In the genomic region with DNA sequence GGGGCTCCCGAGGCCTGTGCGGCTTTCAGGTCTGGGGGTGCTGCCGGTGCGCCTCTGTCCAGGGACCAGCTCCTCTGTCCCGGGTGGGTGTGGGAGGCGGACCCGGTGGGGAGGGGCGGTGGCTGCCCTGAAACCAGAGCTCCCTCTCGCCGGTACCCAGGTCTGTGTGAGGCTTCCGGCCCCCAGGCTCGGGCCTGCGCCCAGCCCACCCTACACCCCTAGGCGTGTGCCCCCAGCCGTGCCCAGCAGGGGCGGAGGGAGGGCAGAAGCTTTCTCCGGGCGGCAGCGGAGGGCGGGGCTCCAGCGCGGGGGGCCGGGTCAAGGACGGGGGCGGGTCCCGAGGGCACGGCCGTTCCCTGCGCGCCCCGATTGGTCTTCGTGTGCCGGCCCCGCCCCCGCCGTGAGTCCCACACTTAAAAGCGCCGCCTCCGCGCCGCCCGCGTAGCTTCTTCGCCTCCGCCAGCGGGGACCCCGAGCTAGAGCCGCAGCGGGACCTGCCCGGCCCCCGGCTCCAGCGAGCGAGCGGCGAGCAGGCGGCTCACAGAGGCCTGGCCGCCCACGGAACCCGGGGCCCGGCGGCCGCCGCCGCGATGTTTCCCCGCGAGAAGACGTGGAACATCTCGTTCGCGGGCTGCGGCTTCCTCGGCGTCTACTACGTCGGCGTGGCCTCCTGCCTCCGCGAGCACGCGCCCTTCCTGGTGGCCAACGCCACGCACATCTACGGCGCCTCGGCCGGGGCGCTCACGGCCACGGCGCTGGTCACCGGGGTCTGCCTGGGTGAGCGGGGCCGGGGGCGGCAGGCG, we compare ENCODE assay signal across 8 cellular contexts. TPM values are rescaled to one million over a fixed set of nuclear protein-coding genes. Genes with fewer than 3 reads are reported as not detected.
DNase-seq lines count a peak whose midpoint lies in the region; TF ChIP-seq lines count a peak whose summit lies in the region.

No MANE protein-coding gene starts in this region.

- peak overlapping the region; percentile 97 for H3K4me2 ChIP-seq in Loucy (ENCODE audit: low read depth, low read length, poor library complexity, severe bottlenecking)

- no peak overlapping the region for H3K27ac Mint-ChIP-seq in activated naive CD4-positive, alpha-beta T cell treated with anti-CD3 and anti-CD28 coated beads for 36 hours

- H3K36me3 Mint-ChIP-seq in activated naive CD4-positive, alpha-beta T cell treated with anti-CD3 and anti-CD28 coated beads for 36 hours (ENCODE audit: low read depth), result peaks cover 3% of the 10 kb centered on the region

- no peaks in the 10 kb centered on the region for H3K27me3 Mint-ChIP-seq in activated naive CD4-positive, alpha-beta T cell treated with anti-CD3 and anti-CD28 coated beads for 36 hours (ENCODE audit: low read depth)

- no peaks in the 10 kb centered on the region for H3K9me2 ChIP-seq in Loucy (replicated peaks; ENCODE audit: low read depth, low read length)

- TF ChIP-seq CTCF in Loucy (conservative IDR thresholded peaks at IDR 0.05; ENCODE audit: low read length), result no peak
- peak in 1 of 2 donors; percentile 31 for TF ChIP-seq CTCF in suprapubic skin (IDR thresholded peaks at IDR 0.05)

- CTCF ChIA-PET in activated naive CD4-positive, alpha-beta T cell treated with anti-CD3 and anti-CD28 coated beads for 36 hours (lab: Charles Lee), result interaction anchor here (1.0 kb wide), 1 partner anchor 15 kb away, joined by 3 read pairs; no protein-coding TSS in a partner anchor

- peak; percentile 75 to 87 for TF ChIP-seq POLR2A in suprapubic skin (IDR thresholded peaks at IDR 0.05)

- peak overlapping the region; percentile 75 for H3K4me3 Mint-ChIP-seq in activated naive CD4-positive, alpha-beta T cell treated with anti-CD3 and anti-CD28 coated beads for 36 hours

- H3K79me2 ChIP-seq in Loucy (ENCODE audit: insufficient read depth, low read length), result peaks cover 24% of the 10 kb centered on the region

- peak; percentile 93 for DNase-seq in G401 (ENCODE audit: low spot score)
- peak; percentile 47 for DNase-seq in GOT3 (lab: John Stamatoyannopoulos, UW)
- DNase-seq in SK-MEL-5 (ENCODE audit: low read depth, low spot score), result peak; percentile 82
- DNase-seq in activated naive CD4-positive, alpha-beta T cell treated with anti-CD3 and anti-CD28 coated beads for 36 hours, result peak; percentile 89
- peak; percentile 95 for DNase-seq in germinal center (ENCODE audit: low spot score)
- DNase-seq in nucleus accumbens (lab: John Stamatoyannopoulos, UW), result peak in 55 of 56 donors; percentile 39 to 95 (median 84)
- DNase-seq in suprapubic skin (ENCODE audit: low spot score in 2 of 2), result peak; percentile 96 to 97

- H3K9ac ChIP-seq in Loucy (ENCODE audit: low read depth, low read length, poor library complexity, severe bottlenecking), result peak overlapping the region; percentile 81

- H4K20me1 ChIP-seq in Loucy (ENCODE audit: insufficient read depth, low read length, poor library complexity, severe bottlenecking), result peaks cover 27% of the 10 kb centered on the region

- H3K36me3 ChIP-seq in Loucy (ENCODE audit: insufficient read depth, low read length), result no peaks in the 10 kb centered on the region
- peaks cover 24% of the 10 kb centered on the region for H3K36me3 ChIP-seq in suprapubic skin

- no peaks in the 10 kb centered on the region for H3K9me3 Mint-ChIP-seq in activated naive CD4-positive, alpha-beta T cell treated with anti-CD3 and anti-CD28 coated beads for 36 hours

- H3K4me1 Mint-ChIP-seq in activated naive CD4-positive, alpha-beta T cell treated with anti-CD3 and anti-CD28 coated beads for 36 hours (ENCODE audit: low read depth), result peaks cover 13% of the 10 kb centered on the region

- H3K4me3 ChIP-seq in Loucy (ENCODE audit: low read length, poor library complexity, severe bottlenecking) (peak overlapping the region; percentile 89), suprapubic skin (peak overlapping the region; percentile 95)

- no peaks in the 10 kb centered on the region for H3F3A ChIP-seq in Loucy (ENCODE audit: low read depth)

- H3K27me3 ChIP-seq in Loucy (ENCODE audit: insufficient read depth, low read length, poor library complexity, severe bottlenecking), result no peaks in the 10 kb centered on the region
- H3K27me3 ChIP-seq in suprapubic skin, result no peaks in the 10 kb centered on the region

- in situ Hi-C loops in G401 (cut with HindIII; ENCODE audit: low sequenced_read_pairs) (no loop called here), SK-MEL-5 (cut with HindIII; ENCODE audit: low pct_unique_long_range_greater_than_20kb, low sequenced_read_pairs) (no loop called here)

- intact Hi-C loops in activated naive CD4-positive, alpha-beta T cell treated with anti-CD3 and anti-CD28 coated beads for 36 hours (cut with micrococcal nuclease), result loop anchor here (1.0 kb wide), 2 partner anchors 10 to 23 kb away; partner anchors contain the start of gene RPLP2

- H2AFZ ChIP-seq in Loucy (ENCODE audit: low read length), result peak overlapping the region; percentile 42; the same call in 1 of the 2 replicates

- H3K4me1 ChIP-seq in Loucy (ENCODE audit: insufficient read depth, low read length, poor library complexity, severe bottlenecking) (peaks cover 14% of the 10 kb centered on the region), suprapubic skin (peaks cover 38% of the 10 kb centered on the region)

- peak overlapping the region; percentile 100 for H3K27ac ChIP-seq in suprapubic skin

- H3K9me3 ChIP-seq in Loucy (ENCODE audit: insufficient read depth, low read depth, low read length), result no peaks in the 10 kb centered on the region
- no peaks in the 10 kb centered on the region for H3K9me3 ChIP-seq in suprapubic skin

- WGBS in suprapubic skin, result 0% methylated on average over 8 of the region's 96 CpGs

- TF ChIP-seq EP300 in suprapubic skin (IDR thresholded peaks at IDR 0.05), result no peak

RNA-seq across cellular contexts. Expression of gene PNPLA2, which starts 0.6 kb away (rescaled TPM):
- total RNA-seq in G401 (2014; rRNA removed; shearing (Covaris generic)), result 8.2 and 10.3 TPM in 2 replicates
- total RNA-seq in SK-MEL-5 (2014; rRNA removed; shearing (Covaris generic)), result 6.3 and 7.9 TPM in 2 replicates
- polyA plus RNA-seq in SK-MEL-5 (2015; cell fraction: cytosol; rRNA removed), result 56.9 and 57.1 TPM in 2 replicates
- 125 and 183 TPM in 2 replicates for polyA plus RNA-seq in SK-MEL-5 (2015; cell fraction: nucleus; rRNA removed)
- total RNA-seq in activated naive CD4-positive, alpha-beta T cell treated with anti-CD3 and anti-CD28 coated beads for 36 hours, result 10 to 100 TPM; 15.5 to 22.6 TPM
- 100 to 1,000 TPM in 1 of 4 donors, 10 to 100 TPM in 3; 74.9 to 117 (median 85.9) TPM for total RNA-seq in suprapubic skin

RNA-seq across cellular contexts. Expression of gene CRACR2B, which starts 8.4 kb away (rescaled TPM):
- 28.3 and 47.8 TPM in 2 replicates for total RNA-seq in G401 (2014; rRNA removed; shearing (Covaris generic))
- not detected in 2 replicates for total RNA-seq in SK-MEL-5 (2014; rRNA removed; shearing (Covaris generic))
- not detected in 2 replicates for polyA plus RNA-seq in SK-MEL-5 (2015; cell fraction: cytosol; rRNA removed)
- polyA plus RNA-seq in SK-MEL-5 (2015; cell fraction: nucleus; rRNA removed), result 0.62 TPM in 1 of 2 replicates, not detected in the other
- under 1 TPM; 0.32 to 0.41 TPM for total RNA-seq in activated naive CD4-positive, alpha-beta T cell treated with anti-CD3 and anti-CD28 coated beads for 36 hours
- total RNA-seq in suprapubic skin, result 10 to 100 TPM; 14.0 to 35.5 (median 29.6) TPM

RNA-seq across cellular contexts. Expression of gene RPLP2, which starts 9.6 kb away (rescaled TPM):
- 411 and 422 TPM in 2 replicates for total RNA-seq in G401 (2014; rRNA removed; shearing (Covaris generic))
- 1,043 and 1,055 TPM in 2 replicates for total RNA-seq in SK-MEL-5 (2014; rRNA removed; shearing (Covaris generic))
- polyA plus RNA-seq in SK-MEL-5 (2015; cell fraction: cytosol; rRNA removed), result 1,369 and 1,796 TPM in 2 replicates
- polyA plus RNA-seq in SK-MEL-5 (2015; cell fraction: nucleus; rRNA removed), result 230 and 299 TPM in 2 replicates
- total RNA-seq in activated naive CD4-positive, alpha-beta T cell treated with anti-CD3 and anti-CD28 coated beads for 36 hours, result 1,000 to 10,000 TPM; 3,807 to 3,940 TPM
- total RNA-seq in suprapubic skin, result 1,000 to 10,000 TPM in 2 of 4 donors, 100 to 1,000 TPM in 2; 692 to 1,129 (median 991) TPM

RNA-seq across cellular contexts. Expression of gene CD151, which starts 13.4 kb away (rescaled TPM):
- 179 and 226 TPM in 2 replicates for total RNA-seq in G401 (2014; rRNA removed; shearing (Covaris generic))
- total RNA-seq in SK-MEL-5 (2014; rRNA removed; shearing (Covaris generic)), result 228 and 233 TPM in 2 replicates
- polyA plus RNA-seq in SK-MEL-5 (2015; cell fraction: cytosol; rRNA removed), result 331 and 391 TPM in 2 replicates
- polyA plus RNA-seq in SK-MEL-5 (2015; cell fraction: nucleus; rRNA removed), result 228 and 263 TPM in 2 replicates
- 10 to 100 TPM; 16.3 to 18.1 TPM for total RNA-seq in activated naive CD4-positive, alpha-beta T cell treated with anti-CD3 and anti-CD28 coated beads for 36 hours
- total RNA-seq in suprapubic skin, result 100 to 1,000 TPM; 108 to 162 (median 150) TPM

RNA-seq across cellular contexts. Expression of gene PIDD1, which starts 14.3 kb away (rescaled TPM):
- 25.5 and 29.5 TPM in 2 replicates for total RNA-seq in G401 (2014; rRNA removed; shearing (Covaris generic))
- 4.2 and 6.1 TPM in 2 replicates for total RNA-seq in SK-MEL-5 (2014; rRNA removed; shearing (Covaris generic))
- 20.0 and 27.3 TPM in 2 replicates for polyA plus RNA-seq in SK-MEL-5 (2015; cell fraction: cytosol; rRNA removed)
- polyA plus RNA-seq in SK-MEL-5 (2015; cell fraction: nucleus; rRNA removed), result 154 and 209 TPM in 2 replicates
- total RNA-seq in activated naive CD4-positive, alpha-beta T cell treated with anti-CD3 and anti-CD28 coated beads for 36 hours, result 10 to 100 TPM; 43.2 to 45.2 TPM
- 10 to 100 TPM; 14.1 to 71.9 (median 33.5) TPM for total RNA-seq in suprapubic skin

Comparison
In these comparisons a context has a peak if more than half of its experiments do, and no peak if none do; other contexts are left out.
1. Peak in every context shown above with its lines: DNase-seq, H3K4me3 ChIP-seq and H3K27ac ChIP-seq.
2. RNA of gene CRACR2B, which starts 8.4 kb away (total RNA-seq): 14.0 to 35.5 TPM in suprapubic skin and 28.3 to 47.8 TPM in G401; 0.32 to 0.41 TPM in activated naive CD4-positive, alpha-beta T cell treated with anti-CD3 and anti-CD28 coated beads for 36 hours and not detected in SK-MEL-5; every median in the first group is over 10 times any median in the second.